In the genomic region with DNA sequence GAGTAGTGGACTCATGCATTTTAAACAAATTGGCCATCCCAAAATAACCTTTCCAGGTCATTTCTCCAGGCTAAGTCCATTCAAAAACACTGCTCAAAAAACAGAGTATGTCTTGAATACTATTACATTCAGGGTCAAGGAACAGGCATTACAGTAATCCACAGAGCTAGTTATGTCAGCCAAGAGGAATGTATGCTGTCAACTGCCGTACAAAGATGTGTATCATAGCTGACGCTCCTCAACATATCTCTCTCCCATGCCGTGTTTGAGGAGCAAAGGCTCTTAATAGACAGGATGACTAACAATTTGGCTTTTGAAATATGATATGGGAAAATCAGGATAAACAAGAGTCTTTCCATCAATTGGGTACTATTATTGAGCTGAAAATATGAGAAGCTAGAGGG, we compare ENCODE assay signal across 13 cellular contexts.
DNase-seq lines count a peak whose midpoint lies in the region; ATAC-seq and TF ChIP-seq lines count a peak whose summit lies in the region.
"Had no signal": no experiment of that assay in that cellular context is flagged by ENCODE, and none has a peak within 500 bp of the region (broad histone marks: within the 10 kb centered on the region; RNA-seq: fewer than 3 reads in every experiment).

No MANE protein-coding gene starts in this region.

- peaks cover 12% of the 10 kb centered on the region for H3K27me3 ChIP-seq in skeletal muscle satellite cell (ENCODE audit: control insufficient read depth, insufficient read depth, low read length)
- no peaks in the 10 kb centered on the region for H3K27me3 ChIP-seq in Peyer's patch

- POLR2A ChIA-PET in activated CD4-positive, alpha-beta T cell treated with anti-CD3 and anti-CD28 coated beads, Interleukin-2, amount 10 ng/mL, durations not matched to agents 7 days and 5 days (lab: Charles Lee), result no interaction called here
- POLR2A ChIA-PET in naive thymus-derived CD8-positive, alpha-beta T cell (lab: Charles Lee), result no interaction called here

- H3K9me3 ChIP-seq in skeletal muscle satellite cell (replicated peaks; ENCODE audit: low read length) (no peaks in the 10 kb centered on the region), Peyer's patch (no peaks in the 10 kb centered on the region)

- H3K4me1 ChIP-seq in skeletal muscle satellite cell (ENCODE audit: control insufficient read depth, insufficient read depth, low read length) (peaks cover 7% of the 10 kb centered on the region), Peyer's patch (no peaks in the 10 kb centered on the region)

- no peak overlapping the region for H3K27ac ChIP-seq in Peyer's patch

- no peak for TF ChIP-seq CTCF in fibroblast of the aortic adventitia (IDR thresholded peaks at IDR 0.05; ENCODE audit: insufficient read depth, low read length)
- TF ChIP-seq CTCF in Peyer's patch (IDR thresholded peaks at IDR 0.05), result no peak

- H3K27ac Mint-ChIP-seq in activated CD4-positive, alpha-beta T cell treated with anti-CD3 and anti-CD28 coated beads, Interleukin-2, amount 10 ng/mL, durations not matched to agents 7 days and 5 days, result no peak overlapping the region
- H3K27ac Mint-ChIP-seq in naive thymus-derived CD8-positive, alpha-beta T cell, result no peak overlapping the region
- H3K27ac Mint-ChIP-seq: activated CD4-positive, alpha-beta T cell treated with anti-CD3 and anti-CD28 coated beads, Interleukin-2, amount 10 ng/mL, durations not matched to agents 24 days and 14 days; activated naive CD4-positive, alpha-beta T cell treated with anti-CD3 and anti-CD28 coated beads for 36 hours had no signal

- H3K4me3 ChIP-seq in fibroblast of the aortic adventitia (ENCODE audit: low read depth, low read length) (no peak overlapping the region), skeletal muscle satellite cell (ENCODE audit: low read length) (no peak overlapping the region), Peyer's patch (no peak overlapping the region)

- no peaks in the 10 kb centered on the region for H3K36me3 Mint-ChIP-seq in activated CD4-positive, alpha-beta T cell treated with anti-CD3 and anti-CD28 coated beads, Interleukin-2, amount 10 ng/mL, durations not matched to agents 7 days and 5 days (ENCODE audit: low read depth)
- no peaks in the 10 kb centered on the region for H3K36me3 Mint-ChIP-seq in naive thymus-derived CD8-positive, alpha-beta T cell

- CTCF ChIA-PET in activated CD4-positive, alpha-beta T cell treated with anti-CD3 and anti-CD28 coated beads, Interleukin-2, amount 10 ng/mL, durations not matched to agents 7 days and 5 days (lab: Charles Lee), result no interaction called here

- peaks cover 8% of the 10 kb centered on the region for H3K27me3 Mint-ChIP-seq in activated CD4-positive, alpha-beta T cell treated with anti-CD3 and anti-CD28 coated beads, Interleukin-2, amount 10 ng/mL, durations not matched to agents 7 days and 5 days
- H3K27me3 Mint-ChIP-seq in naive thymus-derived CD8-positive, alpha-beta T cell, result peaks cover 0 to 10% (median 6%) of the 10 kb centered on the region in 5 donors
- H3K27me3 Mint-ChIP-seq: activated CD4-positive, alpha-beta T cell treated with anti-CD3 and anti-CD28 coated beads, Interleukin-2, amount 10 ng/mL, durations not matched to agents 24 days and 14 days had no signal

- peak; percentile 98 for ATAC-seq in SK-N-SH treated with all-trans-retinoic acid at 6 μM for 48 hours
- ATAC-seq in naive thymus-derived CD8-positive, alpha-beta T cell, result no peak

- no peak overlapping the region for H3K9ac ChIP-seq in skeletal muscle satellite cell (ENCODE audit: low read depth, low read length)

- peak; percentile 76 for DNase-seq in H4 (ENCODE audit: low spot score)
- peak; percentile 66 for DNase-seq in fibroblast of the aortic adventitia (ENCODE audit: low read depth)
- DNase-seq in Peyer's patch, result no peak
- no peak for DNase-seq in germinal center (ENCODE audit: low spot score)
- DNase-seq in activated CD4-positive, alpha-beta T cell treated with anti-CD3 and anti-CD28 coated beads, Interleukin-2, amount 10 ng/mL, durations not matched to agents 7 days and 5 days, result no peak
- DNase-seq in naive thymus-derived CD8-positive, alpha-beta T cell, result no peak
- DNase-seq: activated CD4-positive, alpha-beta T cell treated with anti-CD3 and anti-CD28 coated beads, Interleukin-2, amount 10 ng/mL, durations not matched to agents 24 days and 14 days; activated naive CD4-positive, alpha-beta T cell treated with anti-CD3 and anti-CD28 coated beads for 36 hours; effector memory CD4-positive, alpha-beta T cell; left cardiac atrium; NCI-H187 treated with DMSO at 0.1 percent for 48 hours had no signal

- H3K4me3 Mint-ChIP-seq in activated CD4-positive, alpha-beta T cell treated with anti-CD3 and anti-CD28 coated beads, Interleukin-2, amount 10 ng/mL, durations not matched to agents 7 days and 5 days, result no peak overlapping the region
- H3K4me3 Mint-ChIP-seq in naive thymus-derived CD8-positive, alpha-beta T cell, result no peak overlapping the region
- H3K4me3 Mint-ChIP-seq: activated CD4-positive, alpha-beta T cell treated with anti-CD3 and anti-CD28 coated beads, Interleukin-2, amount 10 ng/mL, durations not matched to agents 24 days and 14 days; activated naive CD4-positive, alpha-beta T cell treated with anti-CD3 and anti-CD28 coated beads for 36 hours had no signal

- no peak for TF ChIP-seq POLR2A in Peyer's patch (IDR thresholded peaks at IDR 0.05)

- peak overlapping the region; percentile 13 for H3K4me2 ChIP-seq in skeletal muscle satellite cell (ENCODE audit: low read length)

- H3K36me3 ChIP-seq in skeletal muscle satellite cell (ENCODE audit: insufficient read depth, low read length) (no peaks in the 10 kb centered on the region), Peyer's patch (no peaks in the 10 kb centered on the region)

- H3K9me3 Mint-ChIP-seq in activated CD4-positive, alpha-beta T cell treated with anti-CD3 and anti-CD28 coated beads, Interleukin-2, amount 10 ng/mL, durations not matched to agents 7 days and 5 days, result no peaks in the 10 kb centered on the region
- peaks cover 0 to 2% (median 0%) of the 10 kb centered on the region in 9 donors for H3K9me3 Mint-ChIP-seq in naive thymus-derived CD8-positive, alpha-beta T cell
- H3K9me3 Mint-ChIP-seq: activated CD4-positive, alpha-beta T cell treated with anti-CD3 and anti-CD28 coated beads, Interleukin-2, amount 10 ng/mL, durations not matched to agents 24 days and 14 days; activated naive CD4-positive, alpha-beta T cell treated with anti-CD3 and anti-CD28 coated beads for 36 hours had no signal

- H3K4me1 Mint-ChIP-seq in activated CD4-positive, alpha-beta T cell treated with anti-CD3 and anti-CD28 coated beads, Interleukin-2, amount 10 ng/mL, durations not matched to agents 7 days and 5 days, result peaks cover 1% of the 10 kb centered on the region
- H3K4me1 Mint-ChIP-seq in naive thymus-derived CD8-positive, alpha-beta T cell, result peaks cover 0 to 2% (median 0%) of the 10 kb centered on the region in 4 donors
- H3K4me1 Mint-ChIP-seq: activated CD4-positive, alpha-beta T cell treated with anti-CD3 and anti-CD28 coated beads, Interleukin-2, amount 10 ng/mL, durations not matched to agents 24 days and 14 days had no signal

TF ChIP-seq in SK-N-SH treated with all-trans-retinoic acid at 6 μM for 48 hours, 23 proteins besides CTCF, POLR2A, EP300 and RAD21 (continues in another document):
- TF ChIP-seq ZNF70 (CRISPR knock-in tag; IDR thresholded peaks at IDR 0.05) (no peak), BACH2 (CRISPR knock-in tag; IDR thresholded peaks at IDR 0.05; ENCODE audit: borderline replicate concordance) (no peak), ZFP3 (CRISPR knock-in tag; IDR thresholded peaks at IDR 0.05) (no peak; the same call in 1 of the 2 replicates), ESRRG (CRISPR knock-in tag; IDR thresholded peaks at IDR 0.05) (0 out of 2 replicates have a peak, but pooled peaks have one; percentile 38), TCF4 (CRISPR knock-in tag; IDR thresholded peaks at IDR 0.05; ENCODE audit: borderline replicate concordance) (no peak), ZNF565 (CRISPR knock-in tag; conservative IDR thresholded peaks at IDR 0.05; ENCODE audit: low read depth) (no peak)
- TF ChIP-seq, protein P1, sequence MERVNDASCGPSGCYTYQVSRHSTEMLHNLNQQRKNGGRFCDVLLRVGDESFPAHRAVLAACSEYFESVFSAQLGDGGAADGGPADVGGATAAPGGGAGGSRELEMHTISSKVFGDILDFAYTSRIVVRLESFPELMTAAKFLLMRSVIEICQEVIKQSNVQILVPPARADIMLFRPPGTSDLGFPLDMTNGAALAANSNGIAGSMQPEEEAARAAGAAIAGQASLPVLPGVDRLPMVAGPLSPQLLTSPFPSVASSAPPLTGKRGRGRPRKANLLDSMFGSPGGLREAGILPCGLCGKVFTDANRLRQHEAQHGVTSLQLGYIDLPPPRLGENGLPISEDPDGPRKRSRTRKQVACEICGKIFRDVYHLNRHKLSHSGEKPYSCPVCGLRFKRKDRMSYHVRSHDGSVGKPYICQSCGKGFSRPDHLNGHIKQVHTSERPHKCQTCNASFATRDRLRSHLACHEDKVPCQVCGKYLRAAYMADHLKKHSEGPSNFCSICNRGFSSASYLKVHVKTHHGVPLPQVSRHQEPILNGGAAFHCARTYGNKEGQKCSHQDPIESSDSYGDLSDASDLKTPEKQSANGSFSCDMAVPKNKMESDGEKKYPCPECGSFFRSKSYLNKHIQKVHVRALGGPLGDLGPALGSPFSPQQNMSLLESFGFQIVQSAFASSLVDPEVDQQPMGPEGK (CRISPR knock-in tag; IDR thresholded peaks at IDR 0.05; ENCODE audit: borderline replicate concordance), result no peak
- TF ChIP-seq, protein P2, sequence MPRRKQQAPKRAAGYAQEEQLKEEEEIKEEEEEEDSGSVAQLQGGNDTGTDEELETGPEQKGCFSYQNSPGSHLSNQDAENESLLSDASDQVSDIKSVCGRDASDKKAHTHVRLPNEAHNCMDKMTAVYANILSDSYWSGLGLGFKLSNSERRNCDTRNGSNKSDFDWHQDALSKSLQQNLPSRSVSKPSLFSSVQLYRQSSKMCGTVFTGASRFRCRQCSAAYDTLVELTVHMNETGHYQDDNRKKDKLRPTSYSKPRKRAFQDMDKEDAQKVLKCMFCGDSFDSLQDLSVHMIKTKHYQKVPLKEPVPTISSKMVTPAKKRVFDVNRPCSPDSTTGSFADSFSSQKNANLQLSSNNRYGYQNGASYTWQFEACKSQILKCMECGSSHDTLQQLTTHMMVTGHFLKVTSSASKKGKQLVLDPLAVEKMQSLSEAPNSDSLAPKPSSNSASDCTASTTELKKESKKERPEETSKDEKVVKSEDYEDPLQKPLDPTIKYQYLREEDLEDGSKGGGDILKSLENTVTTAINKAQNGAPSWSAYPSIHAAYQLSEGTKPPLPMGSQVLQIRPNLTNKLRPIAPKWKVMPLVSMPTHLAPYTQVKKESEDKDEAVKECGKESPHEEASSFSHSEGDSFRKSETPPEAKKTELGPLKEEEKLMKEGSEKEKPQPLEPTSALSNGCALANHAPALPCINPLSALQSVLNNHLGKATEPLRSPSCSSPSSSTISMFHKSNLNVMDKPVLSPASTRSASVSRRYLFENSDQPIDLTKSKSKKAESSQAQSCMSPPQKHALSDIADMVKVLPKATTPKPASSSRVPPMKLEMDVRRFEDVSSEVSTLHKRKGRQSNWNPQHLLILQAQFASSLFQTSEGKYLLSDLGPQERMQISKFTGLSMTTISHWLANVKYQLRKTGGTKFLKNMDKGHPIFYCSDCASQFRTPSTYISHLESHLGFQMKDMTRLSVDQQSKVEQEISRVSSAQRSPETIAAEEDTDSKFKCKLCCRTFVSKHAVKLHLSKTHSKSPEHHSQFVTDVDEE (CRISPR knock-in tag; IDR thresholded peaks at IDR 0.05), result no peak

Comparison
In these comparisons a context has a peak if more than half of its experiments do, and no peak if none do; other contexts are left out.
1. DNase-seq: peak in H4 (single experiment) and fibroblast of the aortic adventitia (single experiment); none in Peyer's patch (0 of 3), germinal center (single experiment), activated CD4-positive, alpha-beta T cell treated with anti-CD3 and anti-CD28 coated beads, Interleukin-2, amount 10 ng/mL, durations not matched to agents 7 days and 5 days (single experiment) and naive thymus-derived CD8-positive, alpha-beta T cell (0 of 10).